In the genomic region with DNA sequence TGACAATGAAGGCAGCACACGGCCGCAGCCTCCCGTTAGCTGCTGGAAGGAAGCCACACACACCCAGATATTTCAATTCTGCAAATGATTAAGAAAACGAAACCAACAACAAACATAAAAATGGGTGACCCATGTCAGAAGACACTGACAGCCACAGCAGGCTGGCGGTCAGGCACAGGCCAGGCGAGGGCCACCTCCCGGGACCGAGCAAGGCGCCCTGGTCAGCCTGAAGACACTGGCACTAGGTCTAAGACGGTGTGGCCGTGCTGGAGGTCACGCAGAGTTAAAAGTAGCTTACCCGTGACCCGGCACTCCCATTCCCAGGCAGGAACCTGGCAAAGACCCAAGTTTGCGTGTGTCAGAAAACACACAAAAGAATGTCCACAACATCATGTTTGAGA, we compare ENCODE assay signal across 8 cellular contexts.
DNase-seq lines count a peak whose midpoint lies in the region; ATAC-seq lines count a peak whose summit lies in the region.

No MANE protein-coding gene starts in this region.

- H3K36me3 Mint-ChIP-seq in activated T-helper 17 cell treated with anti-CD3 and anti-CD28 coated beads, Interleukin-2, amount 50 U/mL, for 72 hours (ENCODE audit: low read depth) = peaks cover 4% of the 10 kb centered on the region
- peaks cover 24 to 39% of the 10 kb centered on the region in 2 donors for H3K36me3 Mint-ChIP-seq in stimulated activated naive B cell treated with anti-CD40 and anti-IgM and Interleukin-4, amounts not matched to agents 10 μg/mL and 1 μg/mL and 100 μg/mL, for 72 hours

- H3K9me3 ChIP-seq in right cardiac atrium (ENCODE audit: control insufficient read depth, low read length) = no peaks in the 10 kb centered on the region

- H3K4me3 ChIP-seq in right cardiac atrium (ENCODE audit: low read length) = peak overlapping the region; percentile 33

- H3K27me3 ChIP-seq in right cardiac atrium (ENCODE audit: control insufficient read depth, insufficient read depth) = no peaks in the 10 kb centered on the region

- ATAC-seq in HG03354 (IDR thresholded peaks at IDR 0.05; ENCODE audit: poor library complexity, severe bottlenecking, unreplicated experiment) (peak; percentile 68), right cardiac atrium (peak; percentile 46 to 64), HG03520 (IDR thresholded peaks at IDR 0.05; ENCODE audit: unreplicated experiment) (no peak), GM21526 (IDR thresholded peaks at IDR 0.05; ENCODE audit: low FRiP score, unreplicated experiment) (no peak)
- peak; percentile 32 for ATAC-seq in activated T-helper 17 cell treated with anti-CD3 and anti-CD28 coated beads, Interleukin-2, amount 50 U/mL, for 72 hours (replicated peaks)
- peak; percentile 52 to 65 for ATAC-seq in stimulated activated naive B cell treated with anti-CD40 and anti-IgM and Interleukin-4, amounts not matched to agents 10 μg/mL and 1 μg/mL and 100 μg/mL, for 72 hours (replicated peaks)

- in situ Hi-C loops in G401 (cut with HindIII; ENCODE audit: low sequenced_read_pairs) = no loop called here

- intact Hi-C loops in right cardiac atrium (cut with DNase I) = loop anchor here in 1 of 4 donors (10.0 kb wide), 1 partner anchor 94 kb away; no protein-coding TSS in a partner anchor

- peak overlapping the region; percentile 66 for H3K27ac ChIP-seq in right cardiac atrium (ENCODE audit: low read length)

- H3K9me3 Mint-ChIP-seq in activated T-helper 17 cell treated with anti-CD3 and anti-CD28 coated beads, Interleukin-2, amount 50 U/mL, for 72 hours = no peaks in the 10 kb centered on the region
- H3K9me3 Mint-ChIP-seq in stimulated activated naive B cell treated with anti-CD40 and anti-IgM and Interleukin-4, amounts not matched to agents 10 μg/mL and 1 μg/mL and 100 μg/mL, for 72 hours = peaks cover 4 to 6% of the 10 kb centered on the region in 2 donors

- no peaks in the 10 kb centered on the region for H3K27me3 Mint-ChIP-seq in activated T-helper 17 cell treated with anti-CD3 and anti-CD28 coated beads, Interleukin-2, amount 50 U/mL, for 72 hours
- no peaks in the 10 kb centered on the region for H3K27me3 Mint-ChIP-seq in stimulated activated naive B cell treated with anti-CD40 and anti-IgM and Interleukin-4, amounts not matched to agents 10 μg/mL and 1 μg/mL and 100 μg/mL, for 72 hours

- DNase-seq in right cardiac atrium (peak; percentile 56 to 71 (median 66)), NCI-H2081 (lab: John Stamatoyannopoulos, UW) (no peak), G401 (ENCODE audit: low spot score) (no peak)
- no peak for DNase-seq in stimulated activated naive B cell treated with anti-CD40 and anti-IgM and Interleukin-4, amounts not matched to agents 10 μg/mL and 1 μg/mL and 100 μg/mL, for 72 hours

- peak overlapping the region; percentile 58 for H3K4me3 Mint-ChIP-seq in activated T-helper 17 cell treated with anti-CD3 and anti-CD28 coated beads, Interleukin-2, amount 50 U/mL, for 72 hours
- peak overlapping the region; percentile 81 to 85 for H3K4me3 Mint-ChIP-seq in stimulated activated naive B cell treated with anti-CD40 and anti-IgM and Interleukin-4, amounts not matched to agents 10 μg/mL and 1 μg/mL and 100 μg/mL, for 72 hours

- WGBS in right cardiac atrium = 10% methylated on average over 15 of the region's 15 CpGs

- H3K4me1 ChIP-seq in right cardiac atrium (ENCODE audit: control insufficient read depth, insufficient read depth, low read length) = peaks cover 11% of the 10 kb centered on the region

- peaks cover 51% of the 10 kb centered on the region for H3K4me1 Mint-ChIP-seq in activated T-helper 17 cell treated with anti-CD3 and anti-CD28 coated beads, Interleukin-2, amount 50 U/mL, for 72 hours
- H3K4me1 Mint-ChIP-seq in stimulated activated naive B cell treated with anti-CD40 and anti-IgM and Interleukin-4, amounts not matched to agents 10 μg/mL and 1 μg/mL and 100 μg/mL, for 72 hours = peaks cover 37 to 42% of the 10 kb centered on the region in 2 donors

- no peak overlapping the region for H3K27ac Mint-ChIP-seq in activated T-helper 17 cell treated with anti-CD3 and anti-CD28 coated beads, Interleukin-2, amount 50 U/mL, for 72 hours
- H3K27ac Mint-ChIP-seq in stimulated activated naive B cell treated with anti-CD40 and anti-IgM and Interleukin-4, amounts not matched to agents 10 μg/mL and 1 μg/mL and 100 μg/mL, for 72 hours = peak overlapping the region; percentile 47

Comparison
In these comparisons a context has a peak if more than half of its experiments do, and no peak if none do; other contexts are left out.
1. ATAC-seq: peak in HG03354 (single experiment), activated T-helper 17 cell treated with anti-CD3 and anti-CD28 coated beads, Interleukin-2, amount 50 U/mL, for 72 hours (single experiment), right cardiac atrium (2 of 2) and stimulated activated naive B cell treated with anti-CD40 and anti-IgM and Interleukin-4, amounts not matched to agents 10 μg/mL and 1 μg/mL and 100 μg/mL, for 72 hours (2 of 2); none in HG03520 (single experiment) and GM21526 (single experiment).
2. DNase-seq: peak in right cardiac atrium (3 of 3); none in stimulated activated naive B cell treated with anti-CD40 and anti-IgM and Interleukin-4, amounts not matched to agents 10 μg/mL and 1 μg/mL and 100 μg/mL, for 72 hours (single experiment), NCI-H2081 (0 of 2) and G401 (single experiment).